ENCODE assay signal across 1 cellular context in the genomic region with DNA sequence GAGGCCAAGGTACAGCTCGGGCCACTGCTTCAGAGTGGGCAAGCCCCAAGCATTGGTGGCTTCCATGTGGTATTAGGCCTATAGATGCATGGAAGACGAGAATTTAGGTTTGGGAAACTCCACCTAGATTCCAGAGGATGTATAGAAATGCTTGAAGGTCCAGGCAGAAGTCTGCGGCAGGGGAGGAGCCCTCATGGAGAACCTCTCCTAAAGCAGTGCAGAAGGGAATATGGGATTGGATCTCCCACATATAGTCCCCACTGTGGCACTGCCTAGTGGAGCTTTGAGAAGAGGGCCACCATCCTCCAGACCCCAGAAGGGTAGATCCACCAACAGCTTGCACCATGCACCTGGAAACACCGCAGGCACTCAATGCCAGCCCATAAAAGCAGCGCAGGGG.
TF ChIP-seq lines count a peak whose summit lies in the region.

No MANE protein-coding gene starts in this region.

TF ChIP-seq in GM23338, 12 proteins besides CTCF, POLR2A, EP300 and RAD21 (continued from another document):
- TF ChIP-seq NANOG (IDR thresholded peaks at IDR 0.05; ENCODE audit: borderline replicate concordance) (no peak), STAT1 (IDR thresholded peaks at IDR 0.05; ENCODE audit: unreplicated experiment) (no peak)
